Comparison of ENCODE assay signal across 1 cellular context in the genomic region with DNA sequence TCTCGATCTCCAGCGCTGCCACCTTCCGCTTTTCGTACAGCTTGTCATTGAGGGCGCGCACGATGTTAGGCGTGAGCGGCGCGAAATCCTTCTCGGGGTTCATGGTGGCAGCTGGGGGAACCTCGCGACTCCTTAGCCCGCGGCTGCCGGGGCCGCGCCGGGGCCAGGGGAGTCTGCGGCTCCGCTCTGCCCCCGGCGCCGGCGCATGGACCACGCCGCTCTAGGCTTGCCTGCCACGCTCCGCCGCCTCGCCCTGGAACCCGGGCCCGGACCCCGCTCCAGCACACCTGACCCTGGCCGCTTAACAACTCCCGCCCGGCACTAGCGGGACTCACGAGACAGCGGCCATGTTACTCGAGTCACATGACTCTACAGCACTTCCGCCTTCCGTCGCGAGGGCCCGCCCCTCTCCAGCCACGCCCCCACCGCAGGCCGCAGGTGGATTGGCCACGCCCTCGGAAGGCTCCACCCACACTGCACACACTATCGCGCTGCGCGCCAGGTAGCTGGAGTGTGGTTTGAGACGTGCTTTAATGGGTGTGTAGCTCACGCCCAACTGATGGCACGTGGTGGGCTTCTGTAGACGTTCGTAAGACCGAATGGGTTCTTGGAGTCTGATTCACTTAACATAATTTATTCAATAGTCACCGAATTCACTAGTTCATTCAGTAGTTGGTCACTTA.
TF ChIP-seq lines count a peak whose summit lies in the region.

TSS of gene VAC14 (minus strand) at position 361 of the 683 bp plus-strand sequence. CDS start at position 103, 258 bp downstream.

TF ChIP-seq in HepG2, 621 proteins besides CTCF, POLR2A, EP300 and RAD21 (continued from another document and continues in another):
- TF ChIP-seq, protein P1, sequence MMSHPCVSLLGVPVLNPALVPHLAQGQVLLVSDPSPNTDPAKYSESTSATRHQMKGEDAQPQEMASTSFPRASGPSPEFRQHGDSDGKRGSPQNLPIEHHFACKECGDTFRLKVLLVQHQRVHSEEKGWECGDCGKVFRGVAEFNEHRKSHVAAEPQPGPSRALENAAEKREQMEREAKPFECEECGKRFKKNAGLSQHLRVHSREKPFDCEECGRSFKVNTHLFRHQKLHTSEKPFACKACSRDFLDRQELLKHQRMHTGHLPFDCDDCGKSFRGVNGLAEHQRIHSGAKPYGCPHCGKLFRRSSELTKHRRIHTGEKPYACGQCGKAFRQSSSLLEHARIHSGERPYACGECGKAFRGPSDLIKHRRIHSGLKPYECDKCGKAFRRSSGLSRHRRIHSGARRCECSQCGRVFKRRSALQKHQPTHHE (CRISPR knock-in tag; IDR thresholded peaks at IDR 0.05; ENCODE audit: borderline replicate concordance): peak; percentile 69; the same call in 1 of the 2 replicates
- TF ChIP-seq ZNF329 (CRISPR knock-in tag; IDR thresholded peaks at IDR 0.05; ENCODE audit: low read depth) (no peak), ZNF142 (CRISPR knock-in tag; IDR thresholded peaks at IDR 0.05) (peak; percentile 39; the same call in 1 of the 2 replicates), U2AF2 (IDR thresholded peaks at IDR 0.05; ENCODE audit: low read depth, low read length) (no peak), SMAD3 (CRISPR knock-in tag; IDR thresholded peaks at IDR 0.05) (no peak), BCL3 (CRISPR knock-in tag; IDR thresholded peaks at IDR 0.05) (peak; percentile 30; the same call in 1 of the 2 replicates), ATF4 (CRISPR knock-in tag; IDR thresholded peaks at IDR 0.05) (0 out of 4 replicates have a peak, but pooled peaks of 1 of the 2 experiments have one; percentile 20), HHEX (CRISPR knock-in tag; IDR thresholded peaks at IDR 0.05) (no peak), EED (CRISPR knock-in tag; IDR thresholded peaks at IDR 0.05) (no peak; the same call in 1 of the 2 replicates), RBAK (CRISPR knock-in tag; IDR thresholded peaks at IDR 0.05) (no peak), KLF15 (CRISPR knock-in tag; IDR thresholded peaks at IDR 0.05; ENCODE audit: borderline replicate concordance) (no peak; the same call in 1 of the 2 replicates), MYC (CRISPR knock-in tag; IDR thresholded peaks at IDR 0.05; ENCODE audit: borderline replicate concordance) (peak; percentile 90), MEIS1 (CRISPR knock-in tag; IDR thresholded peaks at IDR 0.05; ENCODE audit: borderline replicate concordance) (no peak), FOSL1 (CRISPR knock-in tag; IDR thresholded peaks at IDR 0.05; ENCODE audit: borderline replicate concordance) (no peak), TBX2 (CRISPR knock-in tag; IDR thresholded peaks at IDR 0.05; ENCODE audit: borderline replicate concordance) (peak; percentile 35; the same call in 1 of the 2 replicates), ZFAT (CRISPR knock-in tag; conservative IDR thresholded peaks at IDR 0.05) (no peak), CBFB (CRISPR knock-in tag; IDR thresholded peaks at IDR 0.05) (no peak; the same call in 1 of the 2 replicates), EEA1 (CRISPR knock-in tag; IDR thresholded peaks at IDR 0.05; ENCODE audit: borderline replicate concordance) (peak; percentile 78; the same call in 1 of the 2 replicates), ZNF670 (CRISPR knock-in tag; IDR thresholded peaks at IDR 0.05; ENCODE audit: borderline replicate concordance) (no peak), ZNF644 (CRISPR knock-in tag; IDR thresholded peaks at IDR 0.05; ENCODE audit: low read depth) (no peak), EZH2 (conservative IDR thresholded peaks at IDR 0.05; ENCODE audit: low read depth, low read length) (no peak), XRCC5 (optimal IDR thresholded peaks at IDR 0.05; ENCODE audit: low read length) (peak; percentile 91), HIVEP1 (CRISPR knock-in tag; IDR thresholded peaks at IDR 0.05) (no peak), FIP1L1 (IDR thresholded peaks at IDR 0.05; ENCODE audit: borderline replicate concordance, insufficient read depth, low read depth, low read length) (no peak), NR1H2 (CRISPR knock-in tag; IDR thresholded peaks at IDR 0.05; ENCODE audit: borderline replicate concordance, low read depth) (no peak), ZNF17 (CRISPR knock-in tag; IDR thresholded peaks at IDR 0.05) (no peak), PHF21A (CRISPR knock-in tag; IDR thresholded peaks at IDR 0.05) (no peak), ZNF33B (CRISPR knock-in tag; IDR thresholded peaks at IDR 0.05) (no peak), NPAS2 (CRISPR knock-in tag; IDR thresholded peaks at IDR 0.05; ENCODE audit: borderline replicate concordance) (no peak), SOX13 (IDR thresholded peaks at IDR 0.05) (no peak), SOX13 (CRISPR knock-in tag; conservative IDR thresholded peaks at IDR 0.05 in 1 of 2, IDR thresholded peaks at IDR 0.05 in 1 of 2) (peak in 1 of 2 experiments; percentile 32; a peak in 1 of 4 replicates), HOXA7 (CRISPR knock-in tag; IDR thresholded peaks at IDR 0.05) (no peak), ZFX (CRISPR knock-in tag; IDR thresholded peaks at IDR 0.05; ENCODE audit: low read depth) (peak; percentile 88), MEF2D (CRISPR knock-in tag; IDR thresholded peaks at IDR 0.05) (peak; percentile 82), SRY (CRISPR knock-in tag; IDR thresholded peaks at IDR 0.05) (0 out of 2 replicates have a peak, but pooled peaks have one; percentile 17), PREB (CRISPR knock-in tag; IDR thresholded peaks at IDR 0.05) (no peak)
- TF ChIP-seq, protein P2, sequence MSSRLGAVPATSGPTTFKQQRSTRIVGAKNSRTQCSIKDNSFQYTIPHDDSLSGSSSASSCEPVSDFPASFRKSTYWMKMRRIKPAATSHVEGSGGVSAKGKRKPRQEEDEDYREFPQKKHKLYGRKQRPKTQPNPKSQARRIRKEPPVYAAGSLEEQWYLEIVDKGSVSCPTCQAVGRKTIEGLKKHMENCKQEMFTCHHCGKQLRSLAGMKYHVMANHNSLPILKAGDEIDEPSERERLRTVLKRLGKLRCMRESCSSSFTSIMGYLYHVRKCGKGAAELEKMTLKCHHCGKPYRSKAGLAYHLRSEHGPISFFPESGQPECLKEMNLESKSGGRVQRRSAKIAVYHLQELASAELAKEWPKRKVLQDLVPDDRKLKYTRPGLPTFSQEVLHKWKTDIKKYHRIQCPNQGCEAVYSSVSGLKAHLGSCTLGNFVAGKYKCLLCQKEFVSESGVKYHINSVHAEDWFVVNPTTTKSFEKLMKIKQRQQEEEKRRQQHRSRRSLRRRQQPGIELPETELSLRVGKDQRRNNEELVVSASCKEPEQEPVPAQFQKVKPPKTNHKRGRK (CRISPR knock-in tag; IDR thresholded peaks at IDR 0.05): no peak
- TF ChIP-seq, protein P3, sequence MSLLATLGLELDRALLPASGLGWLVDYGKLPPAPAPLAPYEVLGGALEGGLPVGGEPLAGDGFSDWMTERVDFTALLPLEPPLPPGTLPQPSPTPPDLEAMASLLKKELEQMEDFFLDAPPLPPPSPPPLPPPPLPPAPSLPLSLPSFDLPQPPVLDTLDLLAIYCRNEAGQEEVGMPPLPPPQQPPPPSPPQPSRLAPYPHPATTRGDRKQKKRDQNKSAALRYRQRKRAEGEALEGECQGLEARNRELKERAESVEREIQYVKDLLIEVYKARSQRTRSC (CRISPR knock-in tag; IDR thresholded peaks at IDR 0.05; ENCODE audit: low read depth): no peak
- TF ChIP-seq, protein P4, sequence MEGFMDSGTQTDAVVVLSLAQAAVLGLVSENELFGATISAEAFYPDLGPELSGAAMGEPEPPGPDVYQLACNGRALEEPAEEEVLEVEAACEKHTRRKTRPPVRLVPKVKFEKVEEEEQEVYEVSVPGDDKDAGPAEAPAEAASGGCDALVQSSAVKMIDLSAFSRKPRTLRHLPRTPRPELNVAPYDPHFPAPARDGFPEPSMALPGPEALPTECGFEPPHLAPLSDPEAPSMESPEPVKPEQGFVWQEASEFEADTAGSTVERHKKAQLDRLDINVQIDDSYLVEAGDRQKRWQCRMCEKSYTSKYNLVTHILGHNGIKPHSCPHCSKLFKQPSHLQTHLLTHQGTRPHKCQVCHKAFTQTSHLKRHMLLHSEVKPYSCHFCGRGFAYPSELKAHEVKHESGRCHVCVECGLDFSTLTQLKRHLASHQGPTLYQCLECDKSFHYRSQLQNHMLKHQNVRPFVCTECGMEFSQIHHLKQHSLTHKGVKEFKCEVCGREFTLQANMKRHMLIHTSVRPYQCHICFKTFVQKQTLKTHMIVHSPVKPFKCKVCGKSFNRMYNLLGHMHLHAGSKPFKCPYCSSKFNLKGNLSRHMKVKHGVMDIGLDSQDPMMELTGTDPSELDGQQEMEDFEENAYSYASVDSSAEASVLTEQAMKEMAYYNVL (CRISPR knock-in tag; IDR thresholded peaks at IDR 0.05; ENCODE audit: borderline replicate concordance): 0 out of 2 replicates have a peak, but pooled peaks have one; percentile 48
- TF ChIP-seq, protein P5, sequence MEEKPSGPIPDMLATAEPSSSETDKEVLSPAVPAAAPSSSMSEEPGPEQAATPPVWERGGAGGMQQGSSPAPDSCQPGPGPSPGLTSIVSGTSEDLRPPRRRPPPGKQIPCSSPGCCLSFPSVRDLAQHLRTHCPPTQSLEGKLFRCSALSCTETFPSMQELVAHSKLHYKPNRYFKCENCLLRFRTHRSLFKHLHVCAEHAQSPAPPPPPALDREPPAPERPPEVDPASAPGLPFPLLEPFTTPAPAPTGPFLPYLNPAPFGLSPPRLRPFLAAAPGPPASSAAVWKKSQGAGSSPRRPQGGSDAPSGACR (CRISPR knock-in tag; IDR thresholded peaks at IDR 0.05): peak; percentile 57; the same call in 1 of the 2 replicates
- TF ChIP-seq, protein P6, sequence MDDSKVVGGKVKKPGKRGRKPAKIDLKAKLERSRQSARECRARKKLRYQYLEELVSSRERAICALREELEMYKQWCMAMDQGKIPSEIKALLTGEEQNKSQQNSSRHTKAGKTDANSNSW (CRISPR knock-in tag; IDR thresholded peaks at IDR 0.05; ENCODE audit: borderline replicate concordance): no peak
- TF ChIP-seq, protein P7, sequence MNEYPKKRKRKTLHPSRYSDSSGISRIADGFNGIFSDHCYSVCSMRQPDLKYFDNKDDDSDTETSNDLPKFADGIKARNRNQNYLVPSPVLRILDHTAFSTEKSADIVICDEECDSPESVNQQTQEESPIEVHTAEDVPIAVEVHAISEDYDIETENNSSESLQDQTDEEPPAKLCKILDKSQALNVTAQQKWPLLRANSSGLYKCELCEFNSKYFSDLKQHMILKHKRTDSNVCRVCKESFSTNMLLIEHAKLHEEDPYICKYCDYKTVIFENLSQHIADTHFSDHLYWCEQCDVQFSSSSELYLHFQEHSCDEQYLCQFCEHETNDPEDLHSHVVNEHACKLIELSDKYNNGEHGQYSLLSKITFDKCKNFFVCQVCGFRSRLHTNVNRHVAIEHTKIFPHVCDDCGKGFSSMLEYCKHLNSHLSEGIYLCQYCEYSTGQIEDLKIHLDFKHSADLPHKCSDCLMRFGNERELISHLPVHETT (CRISPR knock-in tag; conservative IDR thresholded peaks at IDR 0.05): no peak; the same call in 1 of the 2 replicates
